ENCODE assay signal across 19 cellular contexts in the genomic region with DNA sequence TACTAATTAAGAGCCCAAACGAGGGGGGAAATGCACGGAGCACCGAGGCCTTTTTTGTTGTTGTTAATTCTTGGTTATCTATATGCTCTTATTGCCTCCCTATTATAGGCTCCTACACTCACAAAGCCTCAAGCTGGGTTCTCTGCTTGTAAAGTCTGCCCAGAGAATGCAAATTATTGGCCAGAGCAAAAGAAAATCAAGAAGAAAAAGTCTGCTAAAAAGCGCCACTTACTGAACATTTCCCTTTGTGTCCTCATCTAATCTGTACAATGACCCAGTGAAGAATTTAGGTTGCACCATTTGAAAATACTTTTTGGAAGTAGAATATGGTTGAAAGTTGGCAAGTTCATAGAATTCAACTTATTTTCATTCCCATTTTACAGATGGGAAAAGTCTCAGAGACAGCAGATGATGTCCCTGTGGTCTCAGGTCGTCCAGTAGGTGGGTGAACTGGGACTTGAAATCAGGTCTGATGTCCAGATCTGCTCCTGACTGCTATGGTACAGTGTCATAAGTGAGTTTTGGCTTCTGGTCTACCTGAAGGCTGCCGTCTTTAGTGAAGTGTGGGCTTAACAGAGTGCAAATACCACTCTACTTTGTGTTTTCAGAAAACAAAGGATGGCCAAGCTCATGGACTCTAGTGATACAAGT. TPM values are rescaled to one million over a fixed set of nuclear protein-coding genes. Genes with fewer than 3 reads are reported as not detected.
DNase-seq lines count a peak whose midpoint lies in the region; ATAC-seq and TF ChIP-seq lines count a peak whose summit lies in the region.
"Had no signal": no experiment of that assay in that cellular context is flagged by ENCODE, and none has a peak within 500 bp of the region (broad histone marks: within the 10 kb centered on the region; RNA-seq: fewer than 3 reads in every experiment).

No MANE protein-coding gene starts in this region.

- H3K27me3 ChIP-seq in heart left ventricle: peaks cover 0 to 44% (median 0%) of the 10 kb centered on the region in 9 donors
- no peaks in the 10 kb centered on the region for H3K27me3 ChIP-seq in esophagus muscularis mucosa
- H3K27me3 ChIP-seq in uterus: no peaks in the 10 kb centered on the region
- peaks cover 5% of the 10 kb centered on the region for H3K27me3 ChIP-seq in brain microvascular endothelial cell (replicated peaks)

- in situ Hi-C loops in brain microvascular endothelial cell (cut with HindIII; ENCODE audit: low pct_ligation_motif_present, low sequenced_read_pairs): no loop called here

- no peak for TF ChIP-seq POLR2A in heart left ventricle (IDR thresholded peaks at IDR 0.05)
- no peak for TF ChIP-seq POLR2A in esophagus muscularis mucosa (IDR thresholded peaks at IDR 0.05; ENCODE audit: low read depth)
- TF ChIP-seq POLR2A in uterus (IDR thresholded peaks at IDR 0.05): no peak

- H3K27me3 Mint-ChIP-seq in neural crest cell (ENCODE audit: low read depth): peaks cover 80% of the 10 kb centered on the region

- peaks cover 5% of the 10 kb centered on the region for H3K4me1 Mint-ChIP-seq in neural crest cell

- no peaks in the 10 kb centered on the region for H3K36me3 ChIP-seq in heart left ventricle
- no peaks in the 10 kb centered on the region for H3K36me3 ChIP-seq in esophagus muscularis mucosa
- H3K36me3 ChIP-seq in uterus: no peaks in the 10 kb centered on the region
- H3K36me3 ChIP-seq in brain microvascular endothelial cell (replicated peaks): no peaks in the 10 kb centered on the region
- H3K36me3 ChIP-seq: tibial nerve had no signal

- DNase-seq in heart left ventricle (no peak), Right ventricle myocardium inferior (ENCODE audit: missing footprints) (no peak), esophagus muscularis mucosa (ENCODE audit: extremely low spot score) (no peak), neural crest cell (ENCODE audit: low read depth, low spot score) (no peak), uterus (no peak), hypothalamus (lab: John Stamatoyannopoulos, UW) (no peak), NOMO-1 (lab: John Stamatoyannopoulos, UW; ENCODE audit: unreplicated experiment in 2 of 2) (no peak), brain microvascular endothelial cell (no peak)
- DNase-seq: activated CD4-positive, alpha-beta T cell treated with anti-CD3 and anti-CD28 coated beads, Interleukin-2, amount 10 ng/mL, durations not matched to agents 24 days and 14 days; activated naive CD4-positive, alpha-beta T cell treated with anti-CD3 and anti-CD28 coated beads, Interleukin-2, amount 50 U/mL, for 16 hours; activated T-cell treated with anti-CD3 and anti-CD28 coated beads for 4 hours; CD4-positive, CD25-positive, alpha-beta regulatory T cell; DMS79; effector memory CD8-positive, alpha-beta T cell; IMR-90; NCI-H1930 had no signal

- intact Hi-C loops in heart left ventricle (cut with DNase I) (no loop called here), Right ventricle myocardium inferior (cut with DNase I) (no loop called here), esophagus muscularis mucosa (cut with DNase I) (no loop called here), uterus (cut with DNase I; ENCODE audit: low total_unique reads) (loop anchor here (5.0 kb wide), 1 partner anchor 49 kb away; no protein-coding TSS in a partner anchor)

- TF ChIP-seq EP300 in esophagus muscularis mucosa (IDR thresholded peaks at IDR 0.05): no peak

- 50 to 63% (median 57%) methylated on average over 6 of the region's 6 CpGs for WGBS in heart left ventricle, 4 donors
- WGBS in esophagus muscularis mucosa: 54% methylated on average over 6 of the region's 6 CpGs

- H3K4me1 ChIP-seq in heart left ventricle (peaks cover 0 to 37% (median 18%) of the 10 kb centered on the region in 12 donors), esophagus muscularis mucosa (peaks cover 16 to 59% (median 51%) of the 10 kb centered on the region in 4 donors), uterus (peaks cover 0 to 5% of the 10 kb centered on the region in 2 donors)

- no peaks in the 10 kb centered on the region for H3K9me3 Mint-ChIP-seq in neural crest cell
- H3K9me3 Mint-ChIP-seq: activated CD4-positive, alpha-beta T cell treated with anti-CD3 and anti-CD28 coated beads, Interleukin-2, amount 10 ng/mL, durations not matched to agents 24 days and 14 days; effector memory CD8-positive, alpha-beta T cell; mesothelial cell of epicardium had no signal

- H3K36me3 Mint-ChIP-seq in neural crest cell (ENCODE audit: low read depth): no peaks in the 10 kb centered on the region
- H3K36me3 Mint-ChIP-seq: CD4-positive, CD25-positive, alpha-beta regulatory T cell; mesothelial cell of epicardium had no signal

- H3K27ac ChIP-seq in heart left ventricle (no peak overlapping the region), esophagus muscularis mucosa (replicated peaks in 1 of 4) (peak overlapping the region in 3 of 4 donors; percentile 84 to 93 (median 87)), uterus (peak overlapping the region; percentile 92 to 98), brain microvascular endothelial cell (no peak overlapping the region)

- H3K4me3 ChIP-seq in heart left ventricle: peak overlapping the region in 8 of 12 donors; percentile 41 to 75 (median 64)
- H3K4me3 ChIP-seq in esophagus muscularis mucosa: peak overlapping the region; percentile 71 to 88 (median 76)
- peak overlapping the region; percentile 57 to 88 for H3K4me3 ChIP-seq in uterus
- H3K4me3 ChIP-seq in brain microvascular endothelial cell (ENCODE audit: low read depth, low read length): no peak overlapping the region

- TF ChIP-seq CTCF in heart left ventricle (IDR thresholded peaks at IDR 0.05): no peak
- no peak for TF ChIP-seq CTCF in esophagus muscularis mucosa (IDR thresholded peaks at IDR 0.05)
- no peak for TF ChIP-seq CTCF in neural crest cell (conservative IDR thresholded peaks at IDR 0.05)
- no peak for TF ChIP-seq CTCF in uterus (IDR thresholded peaks at IDR 0.05)
- TF ChIP-seq CTCF in brain microvascular endothelial cell (IDR thresholded peaks at IDR 0.05; ENCODE audit: low read depth, low read length, missing control alignments): no peak

- H3K9me3 ChIP-seq in heart left ventricle (no peaks in the 10 kb centered on the region), esophagus muscularis mucosa (no peaks in the 10 kb centered on the region), uterus (no peaks in the 10 kb centered on the region)
- H3K9me3 ChIP-seq: tibial nerve had no signal

- H3K27ac Mint-ChIP-seq in neural crest cell (ENCODE audit: unreplicated experiment): no peak overlapping the region
- H3K27ac Mint-ChIP-seq: activated CD4-positive, alpha-beta T cell treated with anti-CD3 and anti-CD28 coated beads, Interleukin-2, amount 10 ng/mL, durations not matched to agents 24 days and 14 days; CD4-positive, CD25-positive, alpha-beta regulatory T cell; effector memory CD8-positive, alpha-beta T cell; mesothelial cell of epicardium had no signal

- ATAC-seq in heart left ventricle: no peak
- no peak for ATAC-seq in Right ventricle myocardium inferior
- ATAC-seq: effector memory CD8-positive, alpha-beta T cell had no signal

- H3K4me3 Mint-ChIP-seq in neural crest cell: peak overlapping the region; percentile 86
- H3K4me3 Mint-ChIP-seq: effector memory CD8-positive, alpha-beta T cell had no signal

RNA-seq across cellular contexts. Expression of a gene that starts 1.1 kb away (rescaled TPM):
- total RNA-seq in heart left ventricle: 10 to 100 TPM in 1 of 9 donors, 1 to 10 TPM in 8; 1.3 to 14.1 (median 3.1) TPM
- polyA plus RNA-seq in heart left ventricle: 10 to 100 TPM in 1 of 2 donors, 1 to 10 TPM in 1; 1.4 to 28.0 TPM
- total RNA-seq in Right ventricle myocardium inferior: 8.5 TPM
- 10 to 100 TPM; 13.4 to 26.4 (median 15.6) TPM for total RNA-seq in esophagus muscularis mucosa
- total RNA-seq in neural crest cell: 0.20 TPM in 1 of 2 replicates, not detected in the other
- 100 to 1,000 TPM in 1 of 4 donors, 10 to 100 TPM in 3; 20.0 to 173 (median 43.2) TPM for total RNA-seq in uterus
- total RNA-seq: CD4-positive, CD25-positive, alpha-beta regulatory T cell; SK-MEL-5 had no signal
- polyA plus RNA-seq: CD4-positive, CD25-positive, alpha-beta regulatory T cell had no signal

Comparison
In these comparisons a context has a peak if more than half of its experiments do, and no peak if none do; other contexts are left out.
1. H3K27ac ChIP-seq: peak in esophagus muscularis mucosa (3 of 4) and uterus (2 of 2); none in heart left ventricle (0 of 12) and brain microvascular endothelial cell (single experiment).